Comparison of ENCODE assay signal across 23 cellular contexts in genomic region chr14:22434030-22434429, GRCh38.
DNase-seq lines count a peak whose midpoint lies in the region; ATAC-seq and TF ChIP-seq lines count a peak whose summit lies in the region.
"Had no signal": no experiment of that assay in that cellular context is flagged by ENCODE, and none has a peak within 500 bp of the region (broad histone marks: within the 10 kb centered on the region; RNA-seq: fewer than 3 reads in every experiment).

No MANE protein-coding gene starts in this region.

- ATAC-seq in activated T-helper 17 cell treated with anti-CD3 and anti-CD28 coated beads, Interleukin-2, amount 50 U/mL, for 72 hours (replicated peaks), result no peak
- no peak for ATAC-seq in HG02623 (IDR thresholded peaks at IDR 0.05; ENCODE audit: unreplicated experiment)
- ATAC-seq: A549; effector memory CD8-positive, alpha-beta T cell; heart right ventricle; pancreas; sciatic nerve; stimulated activated memory B cell treated with anti-CD40 and anti-IgM and Interleukin-4, amounts not matched to agents 10 μg/mL and 1 μg/mL and 100 μg/mL, for 72 hours had no signal

- DNase-seq in A673 (ENCODE audit: low spot score) (peak; percentile 65), KBM-7 (peak; percentile 65), SK-MEL-5 (ENCODE audit: low read depth, low spot score) (peak; percentile 58), fibroblast of the aortic adventitia (ENCODE audit: low read depth) (no peak), chondrocyte (ENCODE audit: low spot score) (no peak), cortex of kidney (lab: John Stamatoyannopoulos, UW) (no peak)
- DNase-seq: activated CD4-positive, alpha-beta T cell treated with anti-CD3 and anti-CD28 coated beads, Interleukin-2, amount 50 U/mL, for 1 hour; activated naive CD4-positive, alpha-beta T cell treated with Interleukin-2 at 50 U/mL for 16 hours; aorta; DMS 273 treated with DMSO at 0.1 percent for 48 hours; effector memory CD8-positive, alpha-beta T cell; GDM1; heart right ventricle; NCI-H1105 treated with DMSO at 0.1 percent for 48 hours; NCI-H526; pancreas; testis had no signal

- H3K4me3 Mint-ChIP-seq in activated T-helper 17 cell treated with anti-CD3 and anti-CD28 coated beads, Interleukin-2, amount 50 U/mL, for 72 hours, result no peak overlapping the region
- H3K4me3 Mint-ChIP-seq in chondrocyte (ENCODE audit: unreplicated experiment), result no peak overlapping the region
- H3K4me3 Mint-ChIP-seq: effector memory CD8-positive, alpha-beta T cell; stimulated activated memory B cell treated with anti-CD40 and anti-IgM and Interleukin-4, amounts not matched to agents 10 μg/mL and 1 μg/mL and 100 μg/mL, for 72 hours had no signal

- H3K36me3 ChIP-seq in A673 (ENCODE audit: insufficient read depth, low read length, poor library complexity, severe bottlenecking), result no peaks in the 10 kb centered on the region
- H3K36me3 ChIP-seq: heart right ventricle, pancreas had no signal

- BruUV-seq in A673 (replicated peaks; lab: Mats Ljungman, UMichigan), result no TSS peak

- H3K4me1 ChIP-seq in A673 (ENCODE audit: insufficient read depth, low read length, poor library complexity, severe bottlenecking), result peaks cover 77% of the 10 kb centered on the region

- CTCF ChIA-PET in A673 (lab: Charles Lee), result no interaction called here

- in situ Hi-C loops in KBM-7 (cut with MboI; ENCODE audit: low pct_unique_long_range_greater_than_20kb, low sequenced_read_pairs), result no loop called here
- in situ Hi-C loops in SK-MEL-5 (cut with HindIII; ENCODE audit: low pct_unique_long_range_greater_than_20kb, low sequenced_read_pairs), result no loop called here

- H3K27me3 Mint-ChIP-seq in activated T-helper 17 cell treated with anti-CD3 and anti-CD28 coated beads, Interleukin-2, amount 50 U/mL, for 72 hours, result no peaks in the 10 kb centered on the region
- H3K27me3 Mint-ChIP-seq in chondrocyte (ENCODE audit: low read depth), result no peaks in the 10 kb centered on the region
- H3K27me3 Mint-ChIP-seq: effector memory CD8-positive, alpha-beta T cell had no signal

- no peaks in the 10 kb centered on the region for H3K9me3 ChIP-seq in A673 (ENCODE audit: low read depth, low read length, poor library complexity, severe bottlenecking)
- H3K9me3 ChIP-seq: A549, heart right ventricle, pancreas, testis had no signal

- POLR2A ChIA-PET in A673 (lab: Charles Lee; ENCODE audit: low non-redundant PET), result no interaction called here

- H3K4me3 ChIP-seq in A673 (ENCODE audit: low read depth, low read length, poor library complexity, severe bottlenecking), result no peak overlapping the region
- H3K4me3 ChIP-seq in fibroblast of the aortic adventitia (ENCODE audit: low read depth, low read length), result no peak overlapping the region
- H3K4me3 ChIP-seq: A549, heart right ventricle, pancreas, testis had no signal

- H3K27me3 ChIP-seq in A673 (replicated peaks; ENCODE audit: insufficient read depth, low read depth, low read length, poor library complexity), result no peaks in the 10 kb centered on the region
- H3K27me3 ChIP-seq: heart right ventricle, pancreas, testis had no signal

- no peaks in the 10 kb centered on the region for H3K36me3 Mint-ChIP-seq in activated T-helper 17 cell treated with anti-CD3 and anti-CD28 coated beads, Interleukin-2, amount 50 U/mL, for 72 hours (ENCODE audit: low read depth)
- H3K36me3 Mint-ChIP-seq in chondrocyte (ENCODE audit: low read depth), result no peaks in the 10 kb centered on the region
- H3K36me3 Mint-ChIP-seq: stimulated activated memory B cell treated with anti-CD40 and anti-IgM and Interleukin-4, amounts not matched to agents 10 μg/mL and 1 μg/mL and 100 μg/mL, for 72 hours had no signal

- intact Hi-C loops in A673 (cut with micrococcal nuclease; ENCODE audit: unreplicated experiment), result loop anchor here (5.0 kb wide), 2 partner anchors 38 to 777 kb away; no protein-coding TSS in a partner anchor

- H3K4me1 Mint-ChIP-seq in activated T-helper 17 cell treated with anti-CD3 and anti-CD28 coated beads, Interleukin-2, amount 50 U/mL, for 72 hours, result no peaks in the 10 kb centered on the region
- H3K4me1 Mint-ChIP-seq in chondrocyte (ENCODE audit: low read depth), result peaks cover 61% of the 10 kb centered on the region

- peak overlapping the region; percentile 97 for H3K27ac ChIP-seq in A673 (ENCODE audit: low read depth, low read length, poor library complexity, severe bottlenecking)
- H3K27ac ChIP-seq: A549, KMS-11, pancreas, testis had no signal

- TF ChIP-seq CTCF in A673 (conservative IDR thresholded peaks at IDR 0.05; ENCODE audit: low read depth, low read length) (peak; percentile 55), fibroblast of the aortic adventitia (IDR thresholded peaks at IDR 0.05; ENCODE audit: insufficient read depth, low read length) (peak; percentile 10), chondrocyte (IDR thresholded peaks at IDR 0.05) (no peak)

- no peak overlapping the region for H3K27ac Mint-ChIP-seq in activated T-helper 17 cell treated with anti-CD3 and anti-CD28 coated beads, Interleukin-2, amount 50 U/mL, for 72 hours
- H3K27ac Mint-ChIP-seq in chondrocyte (ENCODE audit: unreplicated experiment), result no peak overlapping the region
- H3K27ac Mint-ChIP-seq: effector memory CD8-positive, alpha-beta T cell; stimulated activated memory B cell treated with anti-CD40 and anti-IgM and Interleukin-4, amounts not matched to agents 10 μg/mL and 1 μg/mL and 100 μg/mL, for 72 hours had no signal

- no peaks in the 10 kb centered on the region for H3K9me3 Mint-ChIP-seq in activated T-helper 17 cell treated with anti-CD3 and anti-CD28 coated beads, Interleukin-2, amount 50 U/mL, for 72 hours
- H3K9me3 Mint-ChIP-seq in chondrocyte (ENCODE audit: low read depth), result no peaks in the 10 kb centered on the region
- H3K9me3 Mint-ChIP-seq: effector memory CD8-positive, alpha-beta T cell; stimulated activated memory B cell treated with anti-CD40 and anti-IgM and Interleukin-4, amounts not matched to agents 10 μg/mL and 1 μg/mL and 100 μg/mL, for 72 hours had no signal

Comparison
In these comparisons a context has a peak if more than half of its experiments do, and no peak if none do; other contexts are left out.
1. DNase-seq: peak in A673 (single experiment), KBM-7 (single experiment) and SK-MEL-5 (single experiment); none in fibroblast of the aortic adventitia (single experiment), chondrocyte (single experiment) and cortex of kidney (single experiment).